Comparison of ENCODE assay signal across 8 cellular contexts in the genomic region with DNA sequence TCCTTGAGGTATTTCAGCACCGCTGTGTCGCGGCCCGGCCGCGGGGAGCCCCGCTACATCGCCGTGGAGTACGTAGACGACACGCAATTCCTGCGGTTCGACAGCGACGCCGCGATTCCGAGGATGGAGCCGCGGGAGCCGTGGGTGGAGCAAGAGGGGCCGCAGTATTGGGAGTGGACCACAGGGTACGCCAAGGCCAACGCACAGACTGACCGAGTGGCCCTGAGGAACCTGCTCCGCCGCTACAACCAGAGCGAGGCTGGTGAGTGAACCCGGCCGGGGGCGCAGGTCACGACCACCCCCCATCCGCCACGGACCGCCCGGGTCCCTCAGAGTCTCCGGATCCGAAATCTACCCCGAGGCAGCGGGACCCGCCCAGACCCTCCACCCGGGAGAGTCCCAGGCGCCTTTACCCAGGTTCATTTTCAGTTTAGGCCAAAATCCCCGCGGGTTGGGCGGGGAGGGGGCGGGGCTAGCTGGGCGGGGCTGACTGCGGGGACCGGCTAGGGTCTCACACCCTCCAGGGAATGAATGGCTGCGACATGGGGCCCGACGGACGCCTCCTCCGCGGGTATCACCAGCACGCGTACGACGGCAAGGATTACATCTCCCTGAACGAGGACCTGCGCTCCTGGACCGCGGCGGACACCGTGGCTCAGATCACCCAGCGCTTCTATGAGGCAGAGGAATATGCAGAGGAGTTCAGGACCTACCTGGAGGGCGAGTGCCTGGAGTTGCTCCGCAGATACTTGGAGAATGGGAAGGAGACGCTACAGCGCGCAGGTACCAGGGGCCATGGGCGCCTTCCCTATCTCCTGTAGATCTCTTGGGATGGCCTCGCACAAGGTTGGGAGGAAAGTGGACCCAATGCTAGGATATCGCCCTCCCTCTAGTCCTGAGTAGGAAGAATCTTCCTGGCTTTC.
DNase-seq lines count a peak whose midpoint lies in the region; ATAC-seq and TF ChIP-seq lines count a peak whose summit lies in the region.

No MANE protein-coding gene starts in this region.

- no peak for TF ChIP-seq CTCF in GM13976 (IDR thresholded peaks at IDR 0.05; ENCODE audit: borderline replicate concordance, control extremely low read depth, extremely low read depth, insufficient read depth, missing control alignments)

- H3K9ac ChIP-seq in mucosa of rectum (ENCODE audit: low read depth in 1 of 2, low read length in 2 of 2): peak overlapping the region; percentile 92 to 96

- H3K27ac ChIP-seq in mucosa of rectum (ENCODE audit: low read depth in 2 of 2, low read length in 2 of 2): peak overlapping the region; percentile 82 to 87

- peaks cover 14 to 16% of the 10 kb centered on the region in 2 donors for H3K4me1 ChIP-seq in mucosa of rectum (ENCODE audit: control insufficient read depth in 2 of 2, insufficient read depth in 2 of 2, low read length in 2 of 2)

- H3K4me3 ChIP-seq in mucosa of rectum (ENCODE audit: low read length in 2 of 2): peak overlapping the region; percentile 89 to 91

- no peaks in the 10 kb centered on the region for H3K9me3 ChIP-seq in mucosa of rectum (ENCODE audit: control insufficient read depth in 2 of 2, low read length in 2 of 2)

- DNase-seq in GM13976 (ENCODE audit: low spot score): peak; percentile 88
- DNase-seq in activated CD4-positive, alpha-beta T cell treated with anti-CD3 and anti-CD28 coated beads, Interleukin-2, amount 50 U/mL, for 24 hours (ENCODE audit: low read depth in 1 of 2, low spot score in 1 of 2): peak; percentile 57 to 74
- DNase-seq in ecto neural progenitor cell (ENCODE audit: low spot score): peak; percentile 70
- peak; percentile 64 for DNase-seq in stimulated activated CD8-positive, alpha-beta memory T cell treated with anti-CD3 and anti-CD28 coated beads, Interleukin-7, amount 100 ng/mL, for 24 hours (ENCODE audit: low read depth)
- DNase-seq in dedifferentiated amniotic fluid mesenchymal stem cell (ENCODE audit: extremely low spot score): no peak
- no peak for DNase-seq in midbrain (lab: John Stamatoyannopoulos, UW)

- in situ Hi-C loops in GM13976 (cut with MboI; ENCODE audit: low sequenced_read_pairs, unreplicated experiment): no loop called here

- no peaks in the 10 kb centered on the region for H3K27me3 ChIP-seq in mucosa of rectum (ENCODE audit: control insufficient read depth in 2 of 2, insufficient read depth in 2 of 2, low read length in 2 of 2)

- peak; percentile 33 for ATAC-seq in HG03039 (IDR thresholded peaks at IDR 0.05; ENCODE audit: unreplicated experiment)

- H3K36me3 ChIP-seq in mucosa of rectum (ENCODE audit: control insufficient read depth in 2 of 2, insufficient read depth in 2 of 2, low read length in 2 of 2): peaks cover 25 to 31% of the 10 kb centered on the region in 2 donors

Comparison
In these comparisons a context has a peak if more than half of its experiments do, and no peak if none do; other contexts are left out.
1. DNase-seq: peak in GM13976 (single experiment), activated CD4-positive, alpha-beta T cell treated with anti-CD3 and anti-CD28 coated beads, Interleukin-2, amount 50 U/mL, for 24 hours (2 of 2), ecto neural progenitor cell (single experiment) and stimulated activated CD8-positive, alpha-beta memory T cell treated with anti-CD3 and anti-CD28 coated beads, Interleukin-7, amount 100 ng/mL, for 24 hours (single experiment); none in dedifferentiated amniotic fluid mesenchymal stem cell (single experiment) and midbrain (single experiment).